1 cellular context compared by ENCODE assay signal in the genomic region with DNA sequence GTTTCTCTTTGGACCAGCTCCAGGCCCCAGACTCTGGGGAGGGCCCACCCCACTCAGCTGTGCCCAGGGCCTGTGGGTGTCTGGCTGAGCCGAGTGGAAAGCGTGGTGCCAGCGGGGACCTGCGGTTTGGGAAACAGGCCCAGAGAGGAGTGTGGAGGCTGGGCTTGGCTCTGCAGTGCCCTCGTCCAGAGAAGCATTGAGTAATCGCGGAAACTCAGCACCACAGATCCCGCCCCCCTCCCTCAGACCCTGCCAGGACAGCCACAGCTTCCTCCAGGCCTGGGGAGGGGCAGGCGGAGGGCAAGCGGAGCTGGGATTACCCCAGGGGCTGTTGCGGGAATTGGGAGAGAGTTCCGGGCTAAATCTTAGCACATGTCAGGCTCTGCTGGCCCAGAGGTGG.
TF ChIP-seq lines count a peak whose summit lies in the region.

No MANE protein-coding gene starts in this region.

TF ChIP-seq in HepG2, 621 proteins besides CTCF, POLR2A, EP300 and RAD21 (continued from another document and continues in another):
- TF ChIP-seq DBP (CRISPR knock-in tag; IDR thresholded peaks at IDR 0.05; ENCODE audit: not compliant biosample characterization) (no peak), SUZ12 (IDR thresholded peaks at IDR 0.05; ENCODE audit: low read depth, low read length) (no peak), GPN1 (CRISPR knock-in tag; IDR thresholded peaks at IDR 0.05; ENCODE audit: borderline replicate concordance) (no peak), ZNF235 (CRISPR knock-in tag; IDR thresholded peaks at IDR 0.05; ENCODE audit: borderline replicate concordance) (no peak), ZNF598 (CRISPR knock-in tag; IDR thresholded peaks at IDR 0.05; ENCODE audit: borderline replicate concordance) (no peak), ZNF670 (CRISPR knock-in tag; IDR thresholded peaks at IDR 0.05; ENCODE audit: borderline replicate concordance) (no peak), ZBTB20 (CRISPR knock-in tag; IDR thresholded peaks at IDR 0.05; ENCODE audit: borderline replicate concordance, low read depth) (no peak), ZFP90 (CRISPR knock-in tag; IDR thresholded peaks at IDR 0.05; ENCODE audit: borderline replicate concordance) (no peak), IRF2 (CRISPR knock-in tag; IDR thresholded peaks at IDR 0.05) (peak; percentile 36; the same call in 1 of the 2 replicates), ZNF280D (CRISPR knock-in tag; IDR thresholded peaks at IDR 0.05) (no peak), ZZZ3 (CRISPR knock-in tag; IDR thresholded peaks at IDR 0.05; ENCODE audit: borderline replicate concordance) (no peak), ZNF160 (CRISPR knock-in tag; IDR thresholded peaks at IDR 0.05) (no peak), NR2C2 (CRISPR knock-in tag; IDR thresholded peaks at IDR 0.05; ENCODE audit: borderline replicate concordance) (no peak), HNF4A (CRISPR knock-in tag; IDR thresholded peaks at IDR 0.05) (no peak), ZNF674 (CRISPR knock-in tag; IDR thresholded peaks at IDR 0.05; ENCODE audit: low read depth) (no peak), ZNF253 (CRISPR knock-in tag; IDR thresholded peaks at IDR 0.05; ENCODE audit: borderline replicate concordance) (no peak), ZNF121 (CRISPR knock-in tag; IDR thresholded peaks at IDR 0.05) (no peak), RAD51 (IDR thresholded peaks at IDR 0.05; ENCODE audit: borderline replicate concordance) (no peak), ZNF331 (CRISPR knock-in tag; IDR thresholded peaks at IDR 0.05) (peak; percentile 98), SAP130 (CRISPR knock-in tag; IDR thresholded peaks at IDR 0.05; ENCODE audit: low read depth) (peak; percentile 66), E2F2 (CRISPR knock-in tag; IDR thresholded peaks at IDR 0.05; ENCODE audit: borderline replicate concordance) (no peak), ZHX1 (CRISPR knock-in tag; IDR thresholded peaks at IDR 0.05; ENCODE audit: low read depth) (no peak), PITX1 (CRISPR knock-in tag; IDR thresholded peaks at IDR 0.05) (0 out of 2 replicates have a peak, but pooled peaks have one; percentile 15), ISL2 (CRISPR knock-in tag; IDR thresholded peaks at IDR 0.05) (no peak)
- TF ChIP-seq, protein P1, sequence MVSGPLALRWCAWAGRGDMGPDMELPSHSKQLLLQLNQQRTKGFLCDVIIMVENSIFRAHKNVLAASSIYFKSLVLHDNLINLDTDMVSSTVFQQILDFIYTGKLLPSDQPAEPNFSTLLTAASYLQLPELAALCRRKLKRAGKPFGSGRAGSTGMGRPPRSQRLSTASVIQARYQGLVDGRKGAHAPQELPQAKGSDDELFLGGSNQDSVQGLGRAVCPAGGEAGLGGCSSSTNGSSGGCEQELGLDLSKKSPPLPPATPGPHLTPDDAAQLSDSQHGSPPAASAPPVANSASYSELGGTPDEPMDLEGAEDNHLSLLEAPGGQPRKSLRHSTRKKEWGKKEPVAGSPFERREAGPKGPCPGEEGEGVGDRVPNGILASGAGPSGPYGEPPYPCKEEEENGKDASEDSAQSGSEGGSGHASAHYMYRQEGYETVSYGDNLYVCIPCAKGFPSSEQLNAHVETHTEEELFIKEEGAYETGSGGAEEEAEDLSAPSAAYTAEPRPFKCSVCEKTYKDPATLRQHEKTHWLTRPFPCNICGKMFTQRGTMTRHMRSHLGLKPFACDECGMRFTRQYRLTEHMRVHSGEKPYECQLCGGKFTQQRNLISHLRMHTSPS (CRISPR knock-in tag; IDR thresholded peaks at IDR 0.05; ENCODE audit: low read depth), result peak; percentile 43; the same call in 1 of the 2 replicates
- TF ChIP-seq, protein P2, sequence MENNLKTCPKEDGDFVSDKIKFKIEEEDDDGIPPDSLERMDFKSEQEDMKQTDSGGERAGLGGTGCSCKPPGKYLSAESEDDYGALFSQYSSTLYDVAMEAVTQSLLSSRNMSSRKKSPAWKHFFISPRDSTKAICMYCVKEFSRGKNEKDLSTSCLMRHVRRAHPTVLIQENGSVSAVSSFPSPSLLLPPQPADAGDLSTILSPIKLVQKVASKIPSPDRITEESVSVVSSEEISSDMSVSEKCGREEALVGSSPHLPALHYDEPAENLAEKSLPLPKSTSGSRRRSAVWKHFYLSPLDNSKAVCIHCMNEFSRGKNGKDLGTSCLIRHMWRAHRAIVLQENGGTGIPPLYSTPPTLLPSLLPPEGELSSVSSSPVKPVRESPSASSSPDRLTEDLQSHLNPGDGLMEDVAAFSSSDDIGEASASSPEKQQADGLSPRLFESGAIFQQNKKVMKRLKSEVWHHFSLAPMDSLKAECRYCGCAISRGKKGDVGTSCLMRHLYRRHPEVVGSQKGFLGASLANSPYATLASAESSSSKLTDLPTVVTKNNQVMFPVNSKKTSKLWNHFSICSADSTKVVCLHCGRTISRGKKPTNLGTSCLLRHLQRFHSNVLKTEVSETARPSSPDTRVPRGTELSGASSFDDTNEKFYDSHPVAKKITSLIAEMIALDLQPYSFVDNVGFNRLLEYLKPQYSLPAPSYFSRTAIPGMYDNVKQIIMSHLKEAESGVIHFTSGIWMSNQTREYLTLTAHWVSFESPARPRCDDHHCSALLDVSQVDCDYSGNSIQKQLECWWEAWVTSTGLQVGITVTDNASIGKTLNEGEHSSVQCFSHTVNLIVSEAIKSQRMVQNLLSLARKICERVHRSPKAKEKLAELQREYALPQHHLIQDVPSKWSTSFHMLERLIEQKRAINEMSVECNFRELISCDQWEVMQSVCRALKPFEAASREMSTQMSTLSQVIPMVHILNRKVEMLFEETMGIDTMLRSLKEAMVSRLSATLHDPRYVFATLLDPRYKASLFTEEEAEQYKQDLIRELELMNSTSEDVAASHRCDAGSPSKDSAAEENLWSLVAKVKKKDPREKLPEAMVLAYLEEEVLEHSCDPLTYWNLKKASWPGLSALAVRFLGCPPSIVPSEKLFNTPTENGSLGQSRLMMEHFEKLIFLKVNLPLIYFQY (CRISPR knock-in tag; IDR thresholded peaks at IDR 0.05; ENCODE audit: borderline replicate concordance), result no peak
- TF ChIP-seq, protein P3, sequence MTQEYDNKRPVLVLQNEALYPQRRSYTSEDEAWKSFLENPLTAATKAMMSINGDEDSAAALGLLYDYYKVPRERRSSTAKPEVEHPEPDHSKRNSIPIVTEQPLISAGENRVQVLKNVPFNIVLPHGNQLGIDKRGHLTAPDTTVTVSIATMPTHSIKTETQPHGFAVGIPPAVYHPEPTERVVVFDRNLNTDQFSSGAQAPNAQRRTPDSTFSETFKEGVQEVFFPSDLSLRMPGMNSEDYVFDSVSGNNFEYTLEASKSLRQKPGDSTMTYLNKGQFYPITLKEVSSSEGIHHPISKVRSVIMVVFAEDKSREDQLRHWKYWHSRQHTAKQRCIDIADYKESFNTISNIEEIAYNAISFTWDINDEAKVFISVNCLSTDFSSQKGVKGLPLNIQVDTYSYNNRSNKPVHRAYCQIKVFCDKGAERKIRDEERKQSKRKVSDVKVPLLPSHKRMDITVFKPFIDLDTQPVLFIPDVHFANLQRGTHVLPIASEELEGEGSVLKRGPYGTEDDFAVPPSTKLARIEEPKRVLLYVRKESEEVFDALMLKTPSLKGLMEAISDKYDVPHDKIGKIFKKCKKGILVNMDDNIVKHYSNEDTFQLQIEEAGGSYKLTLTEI (CRISPR knock-in tag; conservative IDR thresholded peaks at IDR 0.05), result no peak
- TF ChIP-seq, protein P4, sequence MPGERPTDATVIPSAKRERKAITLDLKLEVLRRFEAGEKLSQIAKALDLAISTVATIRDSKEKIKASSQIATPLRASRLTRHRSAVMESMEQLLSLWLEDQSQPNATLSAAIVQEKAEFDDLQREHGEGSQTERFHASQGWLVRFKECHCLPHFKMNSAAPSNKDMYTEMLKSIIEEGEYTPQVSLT (CRISPR knock-in tag; IDR thresholded peaks at IDR 0.05; ENCODE audit: borderline replicate concordance, low read depth), result no peak
- TF ChIP-seq, protein P5, sequence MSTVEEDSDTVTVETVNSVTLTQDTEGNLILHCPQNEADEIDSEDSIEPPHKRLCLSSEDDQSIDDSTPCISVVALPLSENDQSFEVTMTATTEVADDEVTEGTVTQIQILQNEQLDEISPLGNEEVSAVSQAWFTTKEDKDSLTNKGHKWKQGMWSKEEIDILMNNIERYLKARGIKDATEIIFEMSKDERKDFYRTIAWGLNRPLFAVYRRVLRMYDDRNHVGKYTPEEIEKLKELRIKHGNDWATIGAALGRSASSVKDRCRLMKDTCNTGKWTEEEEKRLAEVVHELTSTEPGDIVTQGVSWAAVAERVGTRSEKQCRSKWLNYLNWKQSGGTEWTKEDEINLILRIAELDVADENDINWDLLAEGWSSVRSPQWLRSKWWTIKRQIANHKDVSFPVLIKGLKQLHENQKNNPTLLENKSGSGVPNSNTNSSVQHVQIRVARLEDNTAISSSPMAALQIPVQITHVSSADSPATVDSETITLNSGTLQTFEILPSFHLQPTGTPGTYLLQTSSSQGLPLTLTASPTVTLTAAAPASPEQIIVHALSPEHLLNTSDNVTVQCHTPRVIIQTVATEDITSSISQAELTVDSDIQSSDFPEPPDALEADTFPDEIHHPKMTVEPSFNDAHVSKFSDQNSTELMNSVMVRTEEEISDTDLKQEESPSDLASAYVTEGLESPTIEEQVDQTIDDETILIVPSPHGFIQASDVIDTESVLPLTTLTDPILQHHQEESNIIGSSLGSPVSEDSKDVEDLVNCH (CRISPR knock-in tag; IDR thresholded peaks at IDR 0.05), result no peak
- TF ChIP-seq, protein P6, sequence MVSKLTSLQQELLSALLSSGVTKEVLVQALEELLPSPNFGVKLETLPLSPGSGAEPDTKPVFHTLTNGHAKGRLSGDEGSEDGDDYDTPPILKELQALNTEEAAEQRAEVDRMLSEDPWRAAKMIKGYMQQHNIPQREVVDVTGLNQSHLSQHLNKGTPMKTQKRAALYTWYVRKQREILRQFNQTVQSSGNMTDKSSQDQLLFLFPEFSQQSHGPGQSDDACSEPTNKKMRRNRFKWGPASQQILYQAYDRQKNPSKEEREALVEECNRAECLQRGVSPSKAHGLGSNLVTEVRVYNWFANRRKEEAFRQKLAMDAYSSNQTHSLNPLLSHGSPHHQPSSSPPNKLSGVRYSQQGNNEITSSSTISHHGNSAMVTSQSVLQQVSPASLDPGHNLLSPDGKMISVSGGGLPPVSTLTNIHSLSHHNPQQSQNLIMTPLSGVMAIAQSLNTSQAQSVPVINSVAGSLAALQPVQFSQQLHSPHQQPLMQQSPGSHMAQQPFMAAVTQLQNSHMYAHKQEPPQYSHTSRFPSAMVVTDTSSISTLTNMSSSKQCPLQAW (CRISPR knock-in tag; IDR thresholded peaks at IDR 0.05), result no peak
- TF ChIP-seq, protein P7, sequence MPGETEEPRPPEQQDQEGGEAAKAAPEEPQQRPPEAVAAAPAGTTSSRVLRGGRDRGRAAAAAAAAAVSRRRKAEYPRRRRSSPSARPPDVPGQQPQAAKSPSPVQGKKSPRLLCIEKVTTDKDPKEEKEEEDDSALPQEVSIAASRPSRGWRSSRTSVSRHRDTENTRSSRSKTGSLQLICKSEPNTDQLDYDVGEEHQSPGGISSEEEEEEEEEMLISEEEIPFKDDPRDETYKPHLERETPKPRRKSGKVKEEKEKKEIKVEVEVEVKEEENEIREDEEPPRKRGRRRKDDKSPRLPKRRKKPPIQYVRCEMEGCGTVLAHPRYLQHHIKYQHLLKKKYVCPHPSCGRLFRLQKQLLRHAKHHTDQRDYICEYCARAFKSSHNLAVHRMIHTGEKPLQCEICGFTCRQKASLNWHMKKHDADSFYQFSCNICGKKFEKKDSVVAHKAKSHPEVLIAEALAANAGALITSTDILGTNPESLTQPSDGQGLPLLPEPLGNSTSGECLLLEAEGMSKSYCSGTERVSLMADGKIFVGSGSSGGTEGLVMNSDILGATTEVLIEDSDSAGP (CRISPR knock-in tag; IDR thresholded peaks at IDR 0.05; ENCODE audit: borderline replicate concordance), result no peak
